In genomic region chr22:49632199-49633009, GRCh38 we compare ENCODE assay signal across 9 cellular contexts.
A peak's percentile ranks its signal among the peaks of the same experiment; 100 is the strongest.
DNase-seq lines count a peak whose midpoint lies in the region; ATAC-seq and TF ChIP-seq lines count a peak whose summit lies in the region.
"Had no signal": no experiment of that assay in that cellular context is flagged by ENCODE, and none has a peak within 500 bp of the region (broad histone marks: within the 10 kb centered on the region; RNA-seq: fewer than 3 reads in every experiment).

No MANE protein-coding gene starts in this region.

- H3K4me3 ChIP-seq in WI38 (ENCODE audit: low read depth, low read length) (no peak overlapping the region), cardiac muscle cell (peak overlapping the region; percentile 5), parathyroid adenoma (ENCODE audit: low read depth, low read length) (peak overlapping the region; percentile 51)

- H3K4me1 ChIP-seq in cardiac muscle cell (ENCODE audit: low read depth) (no peaks in the 10 kb centered on the region), parathyroid adenoma (no peaks in the 10 kb centered on the region)

- BruUV-seq in Calu3 (replicated peaks; lab: Mats Ljungman, UMichigan), result no TSS peak

- H3K27ac ChIP-seq in cardiac muscle cell, result no peak overlapping the region
- H3K27ac ChIP-seq in parathyroid adenoma, result no peak overlapping the region
- H3K27ac ChIP-seq: skin epidermis had no signal

- H2AFZ ChIP-seq in parathyroid adenoma, result peak overlapping the region; percentile 80

- H3K9ac ChIP-seq in parathyroid adenoma, result no peak overlapping the region

- CTCF ChIA-PET in Calu3 (lab: Charles Lee), result interaction anchor here (0.7 to 4.1 kb wide), 5 partner anchors 12 to 198 kb away, joined by 3 to 20 read pairs (median 3); no protein-coding TSS in a partner anchor

- H3K27ac Mint-ChIP-seq in Calu3 (ENCODE audit: unreplicated experiment), result no peak overlapping the region

- H3K27me3 ChIP-seq in cardiac muscle cell (no peaks in the 10 kb centered on the region), parathyroid adenoma (ENCODE audit: control insufficient read depth, insufficient read depth, low read length) (no peaks in the 10 kb centered on the region)

- H3K27me3 Mint-ChIP-seq in Calu3 (ENCODE audit: unreplicated experiment), result peaks cover 89% of the 10 kb centered on the region

- H3K4me1 Mint-ChIP-seq in Calu3 (ENCODE audit: low read depth, unreplicated experiment), result no peaks in the 10 kb centered on the region

- H3K4me3 Mint-ChIP-seq in Calu3 (ENCODE audit: low read depth, unreplicated experiment), result peak overlapping the region; percentile 42

- TF ChIP-seq CTCF in Calu3 (IDR thresholded peaks at IDR 0.05; ENCODE audit: unreplicated experiment) (peak; percentile 92), WI38 (IDR thresholded peaks at IDR 0.05; ENCODE audit: low read depth, low read length) (peak; percentile 56), cardiac muscle cell (IDR thresholded peaks at IDR 0.05; ENCODE audit: low read depth, low read length) (peak; percentile 81), parathyroid adenoma (IDR thresholded peaks at IDR 0.05) (peak; percentile 77)

- no peaks in the 10 kb centered on the region for H3K36me3 ChIP-seq in cardiac muscle cell
- no peaks in the 10 kb centered on the region for H3K36me3 ChIP-seq in parathyroid adenoma (ENCODE audit: control insufficient read depth, insufficient read depth, low read length)

- DNase-seq in Calu3, result peak; percentile 80
- peak; percentile 50 for DNase-seq in M059J (ENCODE audit: low read depth)
- peak; percentile 67 to 83 for DNase-seq in cardiac muscle cell (ENCODE audit: low read depth in 1 of 2, low spot score in 1 of 2)

- peaks cover 3% of the 10 kb centered on the region for H3K36me3 Mint-ChIP-seq in Calu3 (ENCODE audit: insufficient read depth, unreplicated experiment)

- H3K4me2 ChIP-seq in parathyroid adenoma (ENCODE audit: low read length), result peak overlapping the region; percentile 88

- H3K9me3 ChIP-seq in cardiac muscle cell (ENCODE audit: low read depth) (no peaks in the 10 kb centered on the region), parathyroid adenoma (ENCODE audit: control insufficient read depth, low read length) (no peaks in the 10 kb centered on the region)

- ATAC-seq in GM18502 (IDR thresholded peaks at IDR 0.05; ENCODE audit: poor library complexity, unreplicated experiment), result no peak
- ATAC-seq in HG03139 (IDR thresholded peaks at IDR 0.05; ENCODE audit: unreplicated experiment), result no peak
- no peak for ATAC-seq in GM18858 (IDR thresholded peaks at IDR 0.05; ENCODE audit: unreplicated experiment)

- intact Hi-C loops in Calu3 (cut with micrococcal nuclease; ENCODE audit: unreplicated experiment), result loop anchor here (2.0 kb wide), 1 partner anchor 198 kb away; no protein-coding TSS in a partner anchor

- H3K79me2 ChIP-seq in parathyroid adenoma, result no peaks in the 10 kb centered on the region

- no peaks in the 10 kb centered on the region for H3K9me3 Mint-ChIP-seq in Calu3 (ENCODE audit: low read depth, unreplicated experiment)
